Comparison of ENCODE assay signal across 16 cellular contexts in genomic region chr6:125469915-125470314, GRCh38.
DNase-seq lines count a peak whose midpoint lies in the region; ATAC-seq and TF ChIP-seq lines count a peak whose summit lies in the region.
"Had no signal": no experiment of that assay in that cellular context is flagged by ENCODE, and none has a peak within 500 bp of the region (broad histone marks: within the 10 kb centered on the region; RNA-seq: fewer than 3 reads in every experiment).

No MANE protein-coding gene starts in this region.

- no peak overlapping the region for H3K4me3 Mint-ChIP-seq in osteocyte (ENCODE audit: unreplicated experiment)
- no peak overlapping the region for H3K4me3 Mint-ChIP-seq in stimulated activated memory B cell treated with anti-CD40 and anti-IgM and Interleukin-4, amounts not matched to agents 10 μg/mL and 1 μg/mL and 100 μg/mL, for 72 hours
- H3K4me3 Mint-ChIP-seq in naive thymus-derived CD4-positive, alpha-beta T cell: no peak overlapping the region
- H3K4me3 Mint-ChIP-seq: CD4-positive, alpha-beta T cell; H9 had no signal

- TF ChIP-seq CTCF in epithelial cell of esophagus (IDR thresholded peaks at IDR 0.05; ENCODE audit: insufficient read depth, low read depth, low read length, missing control alignments): no peak
- no peak for TF ChIP-seq CTCF in osteocyte (IDR thresholded peaks at IDR 0.05)

- H3K9ac ChIP-seq in adipocyte (ENCODE audit: low read length): no peak overlapping the region

- H3K4me3 ChIP-seq in adipocyte (ENCODE audit: low read length): no peak overlapping the region
- no peak overlapping the region for H3K4me3 ChIP-seq in epithelial cell of esophagus (ENCODE audit: low read length)
- no peak overlapping the region for H3K4me3 ChIP-seq in naive thymus-derived CD4-positive, alpha-beta T cell (ENCODE audit: low read length)

- no peaks in the 10 kb centered on the region for H3K36me3 ChIP-seq in adipocyte (ENCODE audit: control insufficient read depth, insufficient read depth, low read length, severe bottlenecking)
- no peaks in the 10 kb centered on the region for H3K36me3 ChIP-seq in naive thymus-derived CD4-positive, alpha-beta T cell (ENCODE audit: control insufficient read depth in 2 of 3, insufficient read depth in 3 of 3, low read length in 3 of 3)

- H3K4me1 ChIP-seq in adipocyte (ENCODE audit: control insufficient read depth, insufficient read depth, low read length): peaks cover 24% of the 10 kb centered on the region
- H3K4me1 ChIP-seq in naive thymus-derived CD4-positive, alpha-beta T cell (ENCODE audit: control insufficient read depth in 2 of 2, insufficient read depth in 2 of 2, low read length in 2 of 2): no peaks in the 10 kb centered on the region

- peaks cover 3% of the 10 kb centered on the region for H3K36me3 Mint-ChIP-seq in osteocyte (ENCODE audit: unreplicated experiment)
- H3K36me3 Mint-ChIP-seq in stimulated activated memory B cell treated with anti-CD40 and anti-IgM and Interleukin-4, amounts not matched to agents 10 μg/mL and 1 μg/mL and 100 μg/mL, for 72 hours: no peaks in the 10 kb centered on the region
- peaks cover 0 to 6% (median 0%) of the 10 kb centered on the region in 5 donors for H3K36me3 Mint-ChIP-seq in naive thymus-derived CD4-positive, alpha-beta T cell

- peaks cover 3% of the 10 kb centered on the region for H3K9me3 Mint-ChIP-seq in osteocyte (ENCODE audit: unreplicated experiment)
- H3K9me3 Mint-ChIP-seq in stimulated activated memory B cell treated with anti-CD40 and anti-IgM and Interleukin-4, amounts not matched to agents 10 μg/mL and 1 μg/mL and 100 μg/mL, for 72 hours: peaks cover 6% of the 10 kb centered on the region
- H3K9me3 Mint-ChIP-seq in naive thymus-derived CD4-positive, alpha-beta T cell: peaks cover 0 to 14% (median 2%) of the 10 kb centered on the region in 11 donors

- CTCF ChIA-PET in naive thymus-derived CD4-positive, alpha-beta T cell (lab: Charles Lee): no interaction called here

- peaks cover 34% of the 10 kb centered on the region for H3K4me1 Mint-ChIP-seq in osteocyte (ENCODE audit: unreplicated experiment)
- H3K4me1 Mint-ChIP-seq in stimulated activated memory B cell treated with anti-CD40 and anti-IgM and Interleukin-4, amounts not matched to agents 10 μg/mL and 1 μg/mL and 100 μg/mL, for 72 hours: no peaks in the 10 kb centered on the region
- H3K4me1 Mint-ChIP-seq in naive thymus-derived CD4-positive, alpha-beta T cell: no peaks in the 10 kb centered on the region

- H3K9me3 ChIP-seq in adipocyte (ENCODE audit: control insufficient read depth, low read length): no peaks in the 10 kb centered on the region
- H3K9me3 ChIP-seq in naive thymus-derived CD4-positive, alpha-beta T cell (ENCODE audit: control insufficient read depth in 2 of 3, low read length in 3 of 3): no peaks in the 10 kb centered on the region

- H3K27me3 ChIP-seq in adipocyte (replicated peaks; ENCODE audit: control insufficient read depth, insufficient read depth, low read length): no peaks in the 10 kb centered on the region
- H3K27me3 ChIP-seq in naive thymus-derived CD4-positive, alpha-beta T cell (ENCODE audit: control insufficient read depth in 2 of 2, insufficient read depth in 2 of 2, low read length in 2 of 2): no peaks in the 10 kb centered on the region

- intact Hi-C loops in naive thymus-derived CD4-positive, alpha-beta T cell (cut with micrococcal nuclease): no loop called here

- no peaks in the 10 kb centered on the region for H3K27me3 Mint-ChIP-seq in osteocyte (ENCODE audit: unreplicated experiment)
- peaks cover 34% of the 10 kb centered on the region for H3K27me3 Mint-ChIP-seq in stimulated activated memory B cell treated with anti-CD40 and anti-IgM and Interleukin-4, amounts not matched to agents 10 μg/mL and 1 μg/mL and 100 μg/mL, for 72 hours
- peaks cover 3 to 50% (median 32%) of the 10 kb centered on the region in 5 donors for H3K27me3 Mint-ChIP-seq in naive thymus-derived CD4-positive, alpha-beta T cell

- DNase-seq in COLO829 (ENCODE audit: low spot score) (peak; percentile 27), adipocyte (ENCODE audit: low read depth) (peak; percentile 30), epithelial cell of esophagus (ENCODE audit: low read depth) (peak; percentile 47), osteocyte (ENCODE audit: extremely low spot score, unreplicated experiment) (no peak), ecto neural progenitor cell (ENCODE audit: low spot score) (no peak)
- no peak for DNase-seq in naive thymus-derived CD4-positive, alpha-beta T cell
- DNase-seq: CD4-positive, alpha-beta T cell; DND-41; H9; Karpas-422; NCI-H1930; NCI-H2171; NCI-H510A; SHP77 had no signal

- POLR2A ChIA-PET in naive thymus-derived CD4-positive, alpha-beta T cell (lab: Charles Lee): no interaction called here

- H3K27ac Mint-ChIP-seq in osteocyte (ENCODE audit: unreplicated experiment): peak overlapping the region; percentile 54
- H3K27ac Mint-ChIP-seq in stimulated activated memory B cell treated with anti-CD40 and anti-IgM and Interleukin-4, amounts not matched to agents 10 μg/mL and 1 μg/mL and 100 μg/mL, for 72 hours: no peak overlapping the region
- no peak overlapping the region for H3K27ac Mint-ChIP-seq in naive thymus-derived CD4-positive, alpha-beta T cell
- H3K27ac Mint-ChIP-seq: CD4-positive, alpha-beta T cell had no signal

- no peak for ATAC-seq in stimulated activated memory B cell treated with anti-CD40 and anti-IgM and Interleukin-4, amounts not matched to agents 10 μg/mL and 1 μg/mL and 100 μg/mL, for 72 hours
- ATAC-seq in HG02759 (IDR thresholded peaks at IDR 0.05; ENCODE audit: unreplicated experiment): no peak
- no peak for ATAC-seq in naive thymus-derived CD4-positive, alpha-beta T cell

- no peak overlapping the region for H3K27ac ChIP-seq in naive thymus-derived CD4-positive, alpha-beta T cell (ENCODE audit: low read depth, low read length)

Comparison
In these comparisons a context has a peak if more than half of its experiments do, and no peak if none do; other contexts are left out.
1. DNase-seq: peak in COLO829 (single experiment), adipocyte (single experiment) and epithelial cell of esophagus (single experiment); none in osteocyte (single experiment), ecto neural progenitor cell (single experiment) and naive thymus-derived CD4-positive, alpha-beta T cell (0 of 9).